ENCODE assay signal across 16 cellular contexts in the genomic region with DNA sequence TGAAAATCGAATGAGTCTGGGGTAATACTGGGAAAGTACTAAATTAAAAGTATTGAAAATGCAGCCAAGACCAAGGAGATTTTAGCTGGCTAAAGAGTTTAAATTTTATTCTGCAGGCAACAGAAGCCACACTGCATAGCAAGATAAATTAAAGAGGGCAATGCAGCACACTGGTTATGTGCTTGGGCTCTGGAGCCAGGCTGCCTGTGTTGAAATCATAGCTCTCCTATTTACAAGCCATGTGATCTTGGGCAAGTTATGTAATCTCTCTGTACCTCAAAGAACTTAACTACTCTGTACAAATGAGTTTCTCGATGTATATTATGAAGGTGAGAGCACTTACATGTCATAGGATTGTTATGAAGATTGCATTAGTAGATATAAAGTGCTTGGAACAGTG. TPM values are rescaled to one million over a fixed set of nuclear protein-coding genes. Genes with fewer than 3 reads are reported as not detected.
DNase-seq lines count a peak whose midpoint lies in the region; ATAC-seq and TF ChIP-seq lines count a peak whose summit lies in the region.
"Had no signal": no experiment of that assay in that cellular context is flagged by ENCODE, and none has a peak within 500 bp of the region (broad histone marks: within the 10 kb centered on the region; RNA-seq: fewer than 3 reads in every experiment).

No MANE protein-coding gene starts in this region.

- no peak for TF ChIP-seq POLR2A in heart left ventricle (IDR thresholded peaks at IDR 0.05)

- H3K27ac Mint-ChIP-seq in endothelial cell (ENCODE audit: unreplicated experiment), result no peak overlapping the region
- H3K27ac Mint-ChIP-seq: activated T-helper 1 cell treated with anti-CD3 and anti-CD28 coated beads, Interleukin-12 subunit alpha, Interleukin-12 subunit beta, Interleukin-2, Interleukin-4 antibody, amounts not matched to agents 30 ng/mL and 10 ng/mL and 1 ng/mL, durations not matched to agents 14 hours and 24 hours and 36 hours; nephron had no signal

- peaks cover 0 to 75% (median 45%) of the 10 kb centered on the region in 12 donors for H3K4me1 ChIP-seq in heart left ventricle

- H3K4me3 Mint-ChIP-seq in endothelial cell (ENCODE audit: unreplicated experiment), result no peak overlapping the region
- H3K4me3 Mint-ChIP-seq: activated T-helper 1 cell treated with anti-CD3 and anti-CD28 coated beads, Interleukin-12 subunit alpha, Interleukin-12 subunit beta, Interleukin-2, Interleukin-4 antibody, amounts not matched to agents 30 ng/mL and 10 ng/mL and 1 ng/mL, durations not matched to agents 14 hours and 24 hours and 36 hours; CD4-positive, alpha-beta memory T cell; nephron had no signal

- no peaks in the 10 kb centered on the region for H3K9me3 ChIP-seq in heart left ventricle
- H3K9me3 ChIP-seq: Peyer's patch had no signal

- H3K36me3 ChIP-seq in heart left ventricle, result peaks cover 0 to 7% (median 0%) of the 10 kb centered on the region in 9 donors
- H3K36me3 ChIP-seq: Peyer's patch had no signal

- DNase-seq in Kasumi-1 (lab: John Stamatoyannopoulos, UW) (peak; percentile 67 to 71), heart left ventricle (peak in 4 of 5 donors; percentile 13 to 65 (median 44)), renal cortical epithelial cell (ENCODE audit: low read depth) (peak; percentile 73), SW480 (ENCODE audit: low spot score) (no peak), T-helper 2 cell (no peak), endothelial cell (ENCODE audit: low spot score) (no peak)
- DNase-seq: CD4-positive, alpha-beta memory T cell; NCI-H1694 treated with DMSO at 0.1 percent for 48 hours; Peyer's patch; stimulated activated CD4-positive, alpha-beta T cell treated with anti-CD3 and anti-CD28 coated beads, Interleukin-2, amount 100 ng/mL, for 24 hours; stimulated activated naive CD8-positive, alpha-beta T cell treated with anti-CD3 and anti-CD28 coated beads, Interleukin-15, Interleukin-2, amounts not matched to agents 100 U/mL and 50 U/mL, for 24 hours; WERI-Rb-1 had no signal

- H3K27me3 Mint-ChIP-seq in endothelial cell (ENCODE audit: unreplicated experiment), result no peaks in the 10 kb centered on the region
- H3K27me3 Mint-ChIP-seq: CD4-positive, alpha-beta memory T cell had no signal

- peak; percentile 83 to 93 (median 90) for ATAC-seq in heart left ventricle
- ATAC-seq in HG02884 (IDR thresholded peaks at IDR 0.05; ENCODE audit: unreplicated experiment), result no peak
- ATAC-seq: stimulated activated naive CD8-positive, alpha-beta T cell treated with anti-CD3 and anti-CD28 coated beads, Interleukin-15, Interleukin-2, amounts not matched to agents 100 U/mL and 50 U/mL, for 24 hours had no signal

- H3K4me3 ChIP-seq in heart left ventricle, result no peak overlapping the region
- H3K4me3 ChIP-seq: Peyer's patch had no signal

- peak overlapping the region; percentile 15 for H3K27ac ChIP-seq in adipose tissue (ENCODE audit: low read depth, low read length)
- H3K27ac ChIP-seq in heart left ventricle, result peak overlapping the region in 10 of 12 donors; percentile 7 to 51 (median 34)
- H3K27ac ChIP-seq: Peyer's patch, WERI-Rb-1 had no signal

- H3K9me3 Mint-ChIP-seq in endothelial cell (ENCODE audit: unreplicated experiment), result no peaks in the 10 kb centered on the region
- H3K9me3 Mint-ChIP-seq: activated T-helper 1 cell treated with anti-CD3 and anti-CD28 coated beads, Interleukin-12 subunit alpha, Interleukin-12 subunit beta, Interleukin-2, Interleukin-4 antibody, amounts not matched to agents 30 ng/mL and 10 ng/mL and 1 ng/mL, durations not matched to agents 14 hours and 24 hours and 36 hours; nephron had no signal

- H3K4me1 Mint-ChIP-seq in endothelial cell (ENCODE audit: unreplicated experiment), result peaks cover 27% of the 10 kb centered on the region

- 54 to 66% (median 58%) methylated on average over 2 of the region's 2 CpGs for WGBS in adipose tissue, 3 donors
- WGBS in heart left ventricle, 4 donors, result 51 to 67% (median 63%) methylated on average over 2 of the region's 2 CpGs

- TF ChIP-seq CTCF in heart left ventricle (IDR thresholded peaks at IDR 0.05), result no peak
- no peak for TF ChIP-seq CTCF in endothelial cell (IDR thresholded peaks at IDR 0.05; ENCODE audit: unreplicated experiment)

- intact Hi-C loops in heart left ventricle (cut with DNase I), result loop anchor here in 1 of 10 donors (10.0 kb wide), 1 partner anchor 383 kb away; no protein-coding TSS in a partner anchor

- peaks cover 3% of the 10 kb centered on the region for H3K36me3 Mint-ChIP-seq in endothelial cell (ENCODE audit: low read depth, unreplicated experiment)

- H3K27me3 ChIP-seq in heart left ventricle, result no peaks in the 10 kb centered on the region
- H3K27me3 ChIP-seq: Peyer's patch had no signal

RNA-seq across cellular contexts. Expression of a gene that starts 9.9 kb away (rescaled TPM):
- polyA plus RNA-seq in adipose tissue (10 to 100 TPM in 2 of 3 donors, 1 to 10 TPM in 1; 7.9 to 12.8 (median 10.7) TPM), heart left ventricle (10 to 100 TPM in 1 of 2 donors, 1 to 10 TPM in 1; 3.7 to 13.8 TPM)
- total RNA-seq in heart left ventricle (10 to 100 TPM in 6 of 9 donors, 1 to 10 TPM in 3; 5.3 to 17.9 (median 11.4) TPM), renal cortical epithelial cell (66.8 and 92.2 TPM in 2 replicates), endothelial cell (ENCODE audit: unreplicated experiment) (69.6 TPM)

Comparison
In these comparisons a context has a peak if more than half of its experiments do, and no peak if none do; other contexts are left out.
1. DNase-seq: peak in Kasumi-1 (2 of 2), heart left ventricle (4 of 5) and renal cortical epithelial cell (single experiment); none in SW480 (single experiment), T-helper 2 cell (0 of 5) and endothelial cell (single experiment).